ENCODE assay signal across 1 cellular context in the genomic region with DNA sequence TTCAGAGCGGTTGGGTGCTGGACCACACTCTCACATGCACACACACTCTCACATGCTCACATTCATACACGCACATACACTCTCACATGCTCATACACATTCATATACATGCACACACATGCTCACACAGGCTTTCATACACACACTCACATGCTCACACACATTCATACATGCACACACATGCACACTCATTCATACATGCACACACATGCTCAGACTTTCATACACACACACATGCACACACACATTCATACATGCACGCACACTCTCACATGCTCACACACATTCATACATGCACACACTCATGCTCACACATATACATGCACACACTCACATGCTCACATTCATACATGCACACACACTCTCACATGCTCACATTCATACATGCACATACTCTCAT.
TF ChIP-seq lines count a peak whose summit lies in the region.

No MANE protein-coding gene starts in this region.

TF ChIP-seq in H1, 55 proteins besides CTCF, POLR2A, EP300 and RAD21:
- TF ChIP-seq JUN (IDR thresholded peaks at IDR 0.05; ENCODE audit: low read depth, low read length) = no peak
- no peak for TF ChIP-seq BCL11A (IDR thresholded peaks at IDR 0.05; ENCODE audit: low read depth in 2 of 2, low read length in 2 of 2)
- no peak for TF ChIP-seq PHF8 (conservative IDR thresholded peaks at IDR 0.05; ENCODE audit: low read depth, low read length)
- TF ChIP-seq JUND (IDR thresholded peaks at IDR 0.05; ENCODE audit: low read length) = no peak
- TF ChIP-seq YY1 (IDR thresholded peaks at IDR 0.05; ENCODE audit: low read depth, low read length) = no peak
- no peak for TF ChIP-seq SP1 (IDR thresholded peaks at IDR 0.05; ENCODE audit: low read depth, low read length)
- TF ChIP-seq SP4 (IDR thresholded peaks at IDR 0.05; ENCODE audit: low read length) = no peak
- TF ChIP-seq KDM1A (IDR thresholded peaks at IDR 0.05; ENCODE audit: borderline replicate concordance, low read length) = no peak
- no peak for TF ChIP-seq CTBP2 (IDR thresholded peaks at IDR 0.05; ENCODE audit: borderline replicate concordance, insufficient read depth, insufficient read length, low read length)
- no peak for TF ChIP-seq ASH2L (IDR thresholded peaks at IDR 0.05; ENCODE audit: low read length)
